ENCODE assay signal across 21 cellular contexts in the genomic region with DNA sequence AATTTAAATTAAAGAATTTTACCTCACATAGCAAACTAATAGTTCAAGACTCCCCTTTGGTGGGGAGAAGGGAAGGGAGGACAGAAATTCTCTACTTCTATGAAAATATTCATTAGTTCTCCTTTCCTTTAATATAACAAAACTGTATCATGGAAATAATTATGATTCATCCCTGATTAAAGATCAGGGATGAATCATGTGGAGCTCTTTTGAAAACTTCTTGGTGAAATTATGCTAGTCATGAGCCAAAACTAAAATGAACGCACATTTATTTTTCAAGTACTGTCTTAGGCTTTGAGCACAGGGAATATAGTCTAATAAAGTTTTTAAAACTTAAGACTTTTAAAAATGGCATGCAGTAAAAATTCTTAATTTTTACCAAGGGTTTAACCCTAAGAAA. TPM values are rescaled to one million over a fixed set of nuclear protein-coding genes. Genes with fewer than 3 reads are reported as not detected.
DNase-seq lines count a peak whose midpoint lies in the region; FAIRE-seq and TF ChIP-seq lines count a peak whose summit lies in the region.
"Had no signal": no experiment of that assay in that cellular context is flagged by ENCODE, and none has a peak within 500 bp of the region (broad histone marks: within the 10 kb centered on the region; RNA-seq: fewer than 3 reads in every experiment).

No MANE protein-coding gene starts in this region.

- peaks cover 29% of the 10 kb centered on the region for H3K36me3 Mint-ChIP-seq in activated T-helper 1 cell treated with anti-CD3 and anti-CD28 coated beads, Interleukin-12 subunit alpha, Interleukin-12 subunit beta, Interleukin-2, Interleukin-4 antibody, amounts not matched to agents 30 ng/mL and 10 ng/mL and 1 ng/mL, durations not matched to agents 14 hours and 24 hours and 36 hours (ENCODE audit: low read depth)

- no peak overlapping the region for H3K4me3 Mint-ChIP-seq in activated T-helper 1 cell treated with anti-CD3 and anti-CD28 coated beads, Interleukin-12 subunit alpha, Interleukin-12 subunit beta, Interleukin-2, Interleukin-4 antibody, amounts not matched to agents 30 ng/mL and 10 ng/mL and 1 ng/mL, durations not matched to agents 14 hours and 24 hours and 36 hours
- H3K4me3 Mint-ChIP-seq: activated naive CD4-positive, alpha-beta T cell treated with anti-CD3 and anti-CD28 coated beads, Interleukin-2, amount 10 ng/mL, durations not matched to agents 7 days and 5 days; T-cell had no signal

- in situ Hi-C loops in astrocyte of the cerebellum (cut with HindIII; ENCODE audit: low sequenced_read_pairs): no loop called here

- H3K36me3 ChIP-seq in BE2C: no peaks in the 10 kb centered on the region

- H3K27me3 Mint-ChIP-seq in activated T-helper 1 cell treated with anti-CD3 and anti-CD28 coated beads, Interleukin-12 subunit alpha, Interleukin-12 subunit beta, Interleukin-2, Interleukin-4 antibody, amounts not matched to agents 30 ng/mL and 10 ng/mL and 1 ng/mL, durations not matched to agents 14 hours and 24 hours and 36 hours (ENCODE audit: insufficient read depth): no peaks in the 10 kb centered on the region
- H3K27me3 Mint-ChIP-seq: activated naive CD4-positive, alpha-beta T cell treated with anti-CD3 and anti-CD28 coated beads, Interleukin-2, amount 10 ng/mL, durations not matched to agents 7 days and 5 days; T-cell had no signal

- FAIRE-seq in G401.6 (lab: Jason Lieb, UNC) (peak; percentile 30), islet of Langerhans (lab: Jason Lieb, UNC) (peak; percentile 80)

- DNase-seq in AG08395 (ENCODE audit: low spot score) (peak; percentile 38), astrocyte of the cerebellum (ENCODE audit: low read depth) (peak; percentile 6), BE2C (no peak)
- DNase-seq in activated CD8-positive, alpha-beta memory T cell treated with anti-CD3 and anti-CD28 coated beads, Interleukin-2, amount 50 U/mL, for 4 hours: no peak
- DNase-seq in activated CD4-positive, alpha-beta T cell treated with anti-CD3 and anti-CD28 coated beads, Interleukin-2, amount 50 U/mL, for 4 hours: no peak
- no peak for DNase-seq in activated T-helper 1 cell treated with anti-CD3 and anti-CD28 coated beads, Interleukin-12 subunit alpha, Interleukin-12 subunit beta, Interleukin-2, Interleukin-4 antibody, amounts not matched to agents 30 ng/mL and 10 ng/mL and 1 ng/mL, durations not matched to agents 14 hours and 24 hours and 36 hours (ENCODE audit: low spot score)
- DNase-seq: activated CD4-positive, alpha-beta T cell treated with anti-CD3 and anti-CD28 coated beads, Interleukin-2, amount 50 U/mL, for 1 hour; activated naive CD4-positive, alpha-beta T cell treated with anti-CD3 and anti-CD28 coated beads, Interleukin-2, amount 10 ng/mL, durations not matched to agents 7 days and 5 days; COR-L47; DND-41; glutamatergic neuron; Karpas-422; mucosa of descending colon; NCI-H1417 treated with DMSO at 0.1 percent for 48 hours; NCI-H69; retina; T-cell had no signal

- intact Hi-C loops in activated T-helper 1 cell treated with anti-CD3 and anti-CD28 coated beads, Interleukin-12 subunit alpha, Interleukin-12 subunit beta, Interleukin-2, Interleukin-4 antibody, amounts not matched to agents 30 ng/mL and 10 ng/mL and 1 ng/mL, durations not matched to agents 14 hours and 24 hours and 36 hours (cut with micrococcal nuclease): no loop called here

- peaks cover 15% of the 10 kb centered on the region for H3K4me1 Mint-ChIP-seq in activated T-helper 1 cell treated with anti-CD3 and anti-CD28 coated beads, Interleukin-12 subunit alpha, Interleukin-12 subunit beta, Interleukin-2, Interleukin-4 antibody, amounts not matched to agents 30 ng/mL and 10 ng/mL and 1 ng/mL, durations not matched to agents 14 hours and 24 hours and 36 hours (ENCODE audit: low read depth)

- no peaks in the 10 kb centered on the region for H3K27me3 ChIP-seq in BE2C
- H3K27me3 ChIP-seq: neutrophil had no signal

- no peak for TF ChIP-seq CTCF in astrocyte of the cerebellum (IDR thresholded peaks at IDR 0.05; ENCODE audit: low read depth, low read length, missing control alignments)
- TF ChIP-seq CTCF in BE2C (IDR thresholded peaks at IDR 0.05; ENCODE audit: low read depth, low read length): no peak

- H3K9me3 ChIP-seq in BE2C: no peaks in the 10 kb centered on the region
- H3K9me3 ChIP-seq: mucosa of descending colon, neutrophil had no signal

- no peaks in the 10 kb centered on the region for H3K4me1 ChIP-seq in BE2C

- H3K4me3 ChIP-seq in astrocyte of the cerebellum (ENCODE audit: low read depth, low read length): no peak overlapping the region
- H3K4me3 ChIP-seq in BE2C (ENCODE audit: low read depth, low read length): no peak overlapping the region
- H3K4me3 ChIP-seq: mucosa of descending colon had no signal

- H3K9me3 Mint-ChIP-seq in activated T-helper 1 cell treated with anti-CD3 and anti-CD28 coated beads, Interleukin-12 subunit alpha, Interleukin-12 subunit beta, Interleukin-2, Interleukin-4 antibody, amounts not matched to agents 30 ng/mL and 10 ng/mL and 1 ng/mL, durations not matched to agents 14 hours and 24 hours and 36 hours: no peaks in the 10 kb centered on the region
- H3K9me3 Mint-ChIP-seq: activated naive CD4-positive, alpha-beta T cell treated with anti-CD3 and anti-CD28 coated beads, Interleukin-2, amount 10 ng/mL, durations not matched to agents 7 days and 5 days; T-cell had no signal

- no peak overlapping the region for H3K27ac Mint-ChIP-seq in activated T-helper 1 cell treated with anti-CD3 and anti-CD28 coated beads, Interleukin-12 subunit alpha, Interleukin-12 subunit beta, Interleukin-2, Interleukin-4 antibody, amounts not matched to agents 30 ng/mL and 10 ng/mL and 1 ng/mL, durations not matched to agents 14 hours and 24 hours and 36 hours
- H3K27ac Mint-ChIP-seq: activated naive CD4-positive, alpha-beta T cell treated with anti-CD3 and anti-CD28 coated beads, Interleukin-2, amount 10 ng/mL, durations not matched to agents 7 days and 5 days; T-cell had no signal

RNA-seq across cellular contexts. Expression of a gene that starts 17.1 kb away (rescaled TPM):
- total RNA-seq in activated T-helper 1 cell treated with anti-CD3 and anti-CD28 coated beads, Interleukin-12 subunit alpha, Interleukin-12 subunit beta, Interleukin-2, Interleukin-4 antibody, amounts not matched to agents 30 ng/mL and 10 ng/mL and 1 ng/mL, durations not matched to agents 14 hours and 24 hours and 36 hours: 58.6 and 61.9 TPM in 2 replicates
- polyA plus RNA-seq in BE2C (2012; ENCODE audit: insufficient read depth, insufficient read length, low read depth): 34.8 TPM

RNA-seq across cellular contexts. Expression of a gene that starts 22.2 kb away (rescaled TPM):
- 31.3 and 33.6 TPM in 2 replicates for total RNA-seq in activated T-helper 1 cell treated with anti-CD3 and anti-CD28 coated beads, Interleukin-12 subunit alpha, Interleukin-12 subunit beta, Interleukin-2, Interleukin-4 antibody, amounts not matched to agents 30 ng/mL and 10 ng/mL and 1 ng/mL, durations not matched to agents 14 hours and 24 hours and 36 hours
- polyA plus RNA-seq in BE2C (2012; ENCODE audit: insufficient read depth, insufficient read length, low read depth): 26.7 TPM

RNA-seq across cellular contexts. Expression of a gene that starts 36.3 kb away (rescaled TPM):
- total RNA-seq in activated T-helper 1 cell treated with anti-CD3 and anti-CD28 coated beads, Interleukin-12 subunit alpha, Interleukin-12 subunit beta, Interleukin-2, Interleukin-4 antibody, amounts not matched to agents 30 ng/mL and 10 ng/mL and 1 ng/mL, durations not matched to agents 14 hours and 24 hours and 36 hours: 3.2 TPM in 2 replicates
- not detected for polyA plus RNA-seq in BE2C (2012; ENCODE audit: insufficient read depth, insufficient read length, low read depth)
- total RNA-seq: HT-29 had no signal

Comparison
In these comparisons a context has a peak if more than half of its experiments do, and no peak if none do; other contexts are left out.
1. DNase-seq: peak in AG08395 (single experiment) and astrocyte of the cerebellum (single experiment); none in activated CD8-positive, alpha-beta memory T cell treated with anti-CD3 and anti-CD28 coated beads, Interleukin-2, amount 50 U/mL, for 4 hours (single experiment), activated CD4-positive, alpha-beta T cell treated with anti-CD3 and anti-CD28 coated beads, Interleukin-2, amount 50 U/mL, for 4 hours (0 of 2), activated T-helper 1 cell treated with anti-CD3 and anti-CD28 coated beads, Interleukin-12 subunit alpha, Interleukin-12 subunit beta, Interleukin-2, Interleukin-4 antibody, amounts not matched to agents 30 ng/mL and 10 ng/mL and 1 ng/mL, durations not matched to agents 14 hours and 24 hours and 36 hours (single experiment) and BE2C (single experiment).